ENCODE assay signal across 8 cellular contexts in genomic region chr22:19480173-19480568, GRCh38. TPM values are rescaled to one million over a fixed set of nuclear protein-coding genes. Genes with fewer than 3 reads are reported as not detected.
DNase-seq lines count a peak whose midpoint lies in the region; ATAC-seq and TF ChIP-seq lines count a peak whose summit lies in the region.

No MANE protein-coding gene starts in this region.

- TF ChIP-seq POLR2A in ovary (IDR thresholded peaks at IDR 0.05): no peak

- H3K27me3 ChIP-seq in ovary: no peaks in the 10 kb centered on the region

- no peaks in the 10 kb centered on the region for H3K27me3 Mint-ChIP-seq in effector memory CD8-positive, alpha-beta T cell

- TF ChIP-seq CTCF in LNCaP clone FGC (IDR thresholded peaks at IDR 0.05; ENCODE audit: control insufficient read depth, extremely low read depth, insufficient read depth) (no peak), ovary (IDR thresholded peaks at IDR 0.05) (no peak)

- no peak overlapping the region for H3K27ac ChIP-seq in ovary

- DNase-seq in LNCaP clone FGC (ENCODE audit: low read depth): no peak
- no peak for DNase-seq in effector memory CD8-positive, alpha-beta T cell
- DNase-seq in ovary: no peak
- no peak for DNase-seq in NCI-H2227 (lab: John Stamatoyannopoulos, UW; ENCODE audit: unreplicated experiment)
- DNase-seq in GF-D8 (lab: John Stamatoyannopoulos, UW): no peak
- DNase-seq in NCI-H2171 (lab: John Stamatoyannopoulos, UW): no peak

- H3K9me3 Mint-ChIP-seq in effector memory CD8-positive, alpha-beta T cell: no peaks in the 10 kb centered on the region

- peaks cover 23 to 27% of the 10 kb centered on the region in 2 donors for H3K4me1 Mint-ChIP-seq in effector memory CD8-positive, alpha-beta T cell (ENCODE audit: low read depth in 2 of 2)

- ATAC-seq in effector memory CD8-positive, alpha-beta T cell (replicated peaks): no peak
- ATAC-seq in GM18502 (IDR thresholded peaks at IDR 0.05; ENCODE audit: poor library complexity, unreplicated experiment): no peak

- H3K9me3 ChIP-seq in ovary: no peaks in the 10 kb centered on the region

- 0 to 1% (median 1%) methylated on average over 15 of the region's 15 CpGs for WGBS in ovary, 3 donors

- TF ChIP-seq EP300 in ovary (IDR thresholded peaks at IDR 0.05): no peak

- peaks cover 7% of the 10 kb centered on the region for H3K4me1 ChIP-seq in ovary (ENCODE audit: insufficient read depth)

- intact Hi-C loops in ovary (cut with DNase I): no loop called here

- peak overlapping the region; percentile 88 to 95 for H3K4me3 Mint-ChIP-seq in effector memory CD8-positive, alpha-beta T cell

- peaks cover 11% of the 10 kb centered on the region for H3K36me3 Mint-ChIP-seq in effector memory CD8-positive, alpha-beta T cell (ENCODE audit: insufficient read depth)

- no peaks in the 10 kb centered on the region for H3K36me3 ChIP-seq in ovary

- H3K4me3 ChIP-seq in GM08714 (ENCODE audit: low read length): peak overlapping the region; percentile 79
- H3K4me3 ChIP-seq in LNCaP clone FGC (ENCODE audit: low read depth, low read length): peak overlapping the region; percentile 92
- peak overlapping the region; percentile 39 for H3K4me3 ChIP-seq in ovary

- H3K27ac Mint-ChIP-seq in effector memory CD8-positive, alpha-beta T cell: peak overlapping the region; percentile 99

RNA-seq across cellular contexts. Expression of gene CDC45, which starts 0.5 kb away (rescaled TPM):
- total RNA-seq in ovary: 1 to 10 TPM in 2 of 7 donors, under 1 TPM in 2, not detected in 3; 0.87 to 2.2 (median 1.1) TPM
- 1 to 10 TPM in 1 of 2 donors, under 1 TPM in 1; 0.46 to 1.4 TPM for polyA plus RNA-seq in ovary

RNA-seq across cellular contexts. Expression of gene UFD1, which starts 1.2 kb away (rescaled TPM):
- total RNA-seq in ovary: 10 to 100 TPM; 19.9 to 52.9 (median 32.6) TPM
- 10 to 100 TPM; 57.5 to 84.5 TPM for polyA plus RNA-seq in ovary

RNA-seq across cellular contexts. Expression of gene C22orf39, which starts 32.7 kb away (rescaled TPM):
- total RNA-seq in ovary: 10 to 100 TPM; 25.7 to 38.3 (median 33.5) TPM
- 10 to 100 TPM; 33.0 to 58.9 TPM for polyA plus RNA-seq in ovary

RNA-seq across cellular contexts. Expression of gene CLDN5, which starts 44.0 kb away (rescaled TPM):
- 10 to 100 TPM; 16.4 to 62.7 (median 35.6) TPM for total RNA-seq in ovary
- polyA plus RNA-seq in ovary: 100 to 1,000 TPM in 1 of 2 donors, under 1 TPM in 1; 0.48 to 211 TPM

RNA-seq across cellular contexts. Expression of gene MRPL40, which starts 47.8 kb away (rescaled TPM):
- total RNA-seq in ovary: 10 to 100 TPM; 21.1 to 31.0 (median 28.5) TPM
- 10 to 100 TPM; 31.1 to 46.9 TPM for polyA plus RNA-seq in ovary

Comparison
In these comparisons a context has a peak if more than half of its experiments do, and no peak if none do; other contexts are left out.
1. H3K4me3 ChIP-seq: peak in every context shown above with its lines; median percentile 92 in LNCaP clone FGC; 79 in GM08714; 39 in ovary.